In genomic region chr11:109583996-109584395, GRCh38 we compare ENCODE assay signal across 30 cellular contexts.
"Had no signal": no experiment of that assay in that cellular context is flagged by ENCODE, and none has a peak within 500 bp of the region (broad histone marks: within the 10 kb centered on the region; RNA-seq: fewer than 3 reads in every experiment).

No MANE protein-coding gene starts in this region.

- H3K9me3 Mint-ChIP-seq: activated CD4-positive, alpha-beta memory T cell treated with anti-CD3 and anti-CD28 coated beads for 36 hours; activated CD4-positive, alpha-beta T cell treated with anti-CD3 and anti-CD28 coated beads, Interleukin-2, amount 10 ng/mL, durations not matched to agents 24 days and 14 days; activated naive CD4-positive, alpha-beta T cell treated with anti-CD3 and anti-CD28 coated beads, Interleukin-2, amount 50 U/mL, for 24 hours; activated naive CD8-positive, alpha-beta T cell treated with anti-CD3 and anti-CD28 coated beads, Interleukin-2, amount 50 U/mL, for 24 hours; activated T-helper 1 cell treated with anti-CD3 and anti-CD28 coated beads, Interleukin-12 subunit alpha, Interleukin-12 subunit beta, Interleukin-2, Interleukin-4 antibody, amounts not matched to agents 30 ng/mL and 10 ng/mL and 1 ng/mL, durations not matched to agents 14 hours and 24 hours and 36 hours; endodermal cell had no signal

- H3K9me3 ChIP-seq: adrenal gland, body of pancreas, colonic mucosa, esophagus muscularis mucosa, gastroesophageal sphincter, heart right ventricle had no signal

- ATAC-seq: activated CD4-positive, alpha-beta T cell treated with anti-CD3 and anti-CD28 coated beads for 36 hours; activated CD8-positive, alpha-beta memory T cell treated with anti-CD3 and anti-CD28 coated beads, Interleukin-2, amount 10 ng/mL, durations not matched to agents 7 days and 5 days; activated CD8-positive, alpha-beta T cell treated with anti-CD3 and anti-CD28 coated beads, Interleukin-2, amount 10 ng/mL, durations not matched to agents 7 days and 5 days; activated naive CD8-positive, alpha-beta T cell treated with anti-CD3 and anti-CD28 coated beads, Interleukin-2, amount 50 U/mL, for 24 hours; body of pancreas; gastroesophageal sphincter; heart right ventricle had no signal

- H3K36me3 Mint-ChIP-seq: activated CD4-positive, alpha-beta memory T cell treated with anti-CD3 and anti-CD28 coated beads for 36 hours; activated CD8-positive, alpha-beta memory T cell treated with anti-CD3 and anti-CD28 coated beads, Interleukin-2, amount 10 ng/mL, durations not matched to agents 7 days and 5 days; activated naive CD4-positive, alpha-beta T cell treated with anti-CD3 and anti-CD28 coated beads, Interleukin-2, amount 50 U/mL, for 24 hours; activated naive CD8-positive, alpha-beta T cell treated with anti-CD3 and anti-CD28 coated beads for 36 hours had no signal

- H3K27ac Mint-ChIP-seq: activated CD4-positive, alpha-beta memory T cell treated with anti-CD3 and anti-CD28 coated beads for 36 hours; activated CD4-positive, alpha-beta T cell treated with anti-CD3 and anti-CD28 coated beads for 36 hours; activated CD4-positive, alpha-beta T cell treated with anti-CD3 and anti-CD28 coated beads, Interleukin-2, amount 10 ng/mL, durations not matched to agents 24 days and 14 days; activated CD8-positive, alpha-beta memory T cell treated with anti-CD3 and anti-CD28 coated beads, Interleukin-2, amount 10 ng/mL, durations not matched to agents 7 days and 5 days; activated CD8-positive, alpha-beta T cell treated with anti-CD3 and anti-CD28 coated beads, Interleukin-2, amount 10 ng/mL, durations not matched to agents 7 days and 5 days; activated naive CD4-positive, alpha-beta T cell treated with anti-CD3 and anti-CD28 coated beads for 36 hours; activated naive CD4-positive, alpha-beta T cell treated with anti-CD3 and anti-CD28 coated beads, Interleukin-2, amount 50 U/mL, for 24 hours; activated naive CD8-positive, alpha-beta T cell treated with anti-CD3 and anti-CD28 coated beads for 36 hours; activated naive CD8-positive, alpha-beta T cell treated with anti-CD3 and anti-CD28 coated beads, Interleukin-2, amount 50 U/mL, for 24 hours; activated T-helper 1 cell treated with anti-CD3 and anti-CD28 coated beads, Interleukin-12 subunit alpha, Interleukin-12 subunit beta, Interleukin-2, Interleukin-4 antibody, amounts not matched to agents 30 ng/mL and 10 ng/mL and 1 ng/mL, durations not matched to agents 14 hours and 24 hours and 36 hours; activated T-helper 2 cell treated with anti-CD3 and anti-CD28 coated beads, Interferon-gamma antibody, Interleukin-2, Interleukin-4, amounts not matched to agents 10 μg/mL and 5 μg/mL and 100 μg/mL, durations not matched to agents 14 hours and 24 hours and 36 hours; endodermal cell had no signal

- H3K36me3 ChIP-seq: adrenal gland, colonic mucosa, esophagus muscularis mucosa, gastroesophageal sphincter, heart right ventricle had no signal

- DNase-seq: activated CD4-positive, alpha-beta memory T cell treated with anti-CD3 and anti-CD28 coated beads for 36 hours; activated CD4-positive, alpha-beta T cell treated with anti-CD3 and anti-CD28 coated beads for 36 hours; activated CD4-positive, alpha-beta T cell treated with anti-CD3 and anti-CD28 coated beads, Interleukin-2, amount 10 ng/mL, durations not matched to agents 24 days and 14 days; activated CD4-positive, CD25-positive, alpha-beta regulatory T cell; activated CD4-positive, CD25-positive, alpha-beta regulatory T cell treated with anti-CD3 and anti-CD28 coated beads, Interleukin-2, amount 50 U/mL, for 72 hours; activated CD8-positive, alpha-beta memory T cell treated with anti-CD3 and anti-CD28 coated beads, Interleukin-2, amount 10 ng/mL, durations not matched to agents 7 days and 5 days; activated CD8-positive, alpha-beta memory T cell treated with anti-CD3 and anti-CD28 coated beads, Interleukin-2, amount 50 U/mL, for 4 hours; activated CD8-positive, alpha-beta T cell treated with anti-CD3 and anti-CD28 coated beads, Interleukin-2, amount 10 ng/mL, durations not matched to agents 7 days and 5 days; activated effector memory CD4-positive, alpha-beta T cell treated with anti-CD3 and anti-CD28 coated beads, Interleukin-2, amount 50 U/mL, for 16 hours; activated naive CD4-positive, alpha-beta T cell treated with anti-CD3 and anti-CD28 coated beads for 36 hours; activated naive CD8-positive, alpha-beta T cell treated with anti-CD3 and anti-CD28 coated beads for 36 hours; activated naive CD8-positive, alpha-beta T cell treated with anti-CD3 and anti-CD28 coated beads, Interleukin-2, amount 50 U/mL, for 24 hours; activated T-cell treated with anti-CD3 and anti-CD28 coated beads, Interleukin-2, amount 50 U/mL, for 1 hour; activated T-cell treated with anti-CD3 and anti-CD28 coated beads, Interleukin-2, amount 50 U/mL, for 48 hours; adrenal gland; amygdala; aorta; body of pancreas; caudate nucleus; colonic mucosa; effector memory CD4-positive, alpha-beta T cell; endodermal cell; foreskin melanocyte; heart right ventricle; T-helper 2 cell had no signal

- H3K4me1 Mint-ChIP-seq: activated CD4-positive, alpha-beta T cell treated with anti-CD3 and anti-CD28 coated beads for 36 hours; activated CD4-positive, alpha-beta T cell treated with anti-CD3 and anti-CD28 coated beads, Interleukin-2, amount 10 ng/mL, durations not matched to agents 24 days and 14 days; activated CD8-positive, alpha-beta memory T cell treated with anti-CD3 and anti-CD28 coated beads, Interleukin-2, amount 10 ng/mL, durations not matched to agents 7 days and 5 days; activated naive CD4-positive, alpha-beta T cell treated with anti-CD3 and anti-CD28 coated beads, Interleukin-2, amount 50 U/mL, for 24 hours; activated naive CD8-positive, alpha-beta T cell treated with anti-CD3 and anti-CD28 coated beads for 36 hours; activated naive CD8-positive, alpha-beta T cell treated with anti-CD3 and anti-CD28 coated beads, Interleukin-2, amount 50 U/mL, for 24 hours; endodermal cell had no signal

- H3K27ac ChIP-seq: adrenal gland, body of pancreas, colonic mucosa, esophagus muscularis mucosa, gastroesophageal sphincter, heart right ventricle had no signal

- H3K27me3 Mint-ChIP-seq: activated CD4-positive, alpha-beta memory T cell treated with anti-CD3 and anti-CD28 coated beads for 36 hours; activated CD4-positive, alpha-beta T cell treated with anti-CD3 and anti-CD28 coated beads for 36 hours; activated CD4-positive, alpha-beta T cell treated with anti-CD3 and anti-CD28 coated beads, Interleukin-2, amount 10 ng/mL, durations not matched to agents 24 days and 14 days; activated CD8-positive, alpha-beta memory T cell treated with anti-CD3 and anti-CD28 coated beads, Interleukin-2, amount 10 ng/mL, durations not matched to agents 7 days and 5 days; activated naive CD4-positive, alpha-beta T cell treated with anti-CD3 and anti-CD28 coated beads, Interleukin-2, amount 50 U/mL, for 24 hours; activated naive CD8-positive, alpha-beta T cell treated with anti-CD3 and anti-CD28 coated beads for 36 hours; activated naive CD8-positive, alpha-beta T cell treated with anti-CD3 and anti-CD28 coated beads, Interleukin-2, amount 50 U/mL, for 24 hours had no signal

- H3K27me3 ChIP-seq: adrenal gland, body of pancreas, colonic mucosa, esophagus muscularis mucosa, gastroesophageal sphincter had no signal

- H3K4me3 Mint-ChIP-seq: activated CD4-positive, alpha-beta memory T cell treated with anti-CD3 and anti-CD28 coated beads for 36 hours; activated CD4-positive, alpha-beta T cell treated with anti-CD3 and anti-CD28 coated beads for 36 hours; activated CD4-positive, alpha-beta T cell treated with anti-CD3 and anti-CD28 coated beads, Interleukin-2, amount 10 ng/mL, durations not matched to agents 24 days and 14 days; activated CD8-positive, alpha-beta memory T cell treated with anti-CD3 and anti-CD28 coated beads, Interleukin-2, amount 10 ng/mL, durations not matched to agents 7 days and 5 days; activated CD8-positive, alpha-beta T cell treated with anti-CD3 and anti-CD28 coated beads, Interleukin-2, amount 10 ng/mL, durations not matched to agents 7 days and 5 days; activated naive CD4-positive, alpha-beta T cell treated with anti-CD3 and anti-CD28 coated beads for 36 hours; activated naive CD4-positive, alpha-beta T cell treated with anti-CD3 and anti-CD28 coated beads, Interleukin-2, amount 50 U/mL, for 24 hours; activated naive CD8-positive, alpha-beta T cell treated with anti-CD3 and anti-CD28 coated beads for 36 hours; activated naive CD8-positive, alpha-beta T cell treated with anti-CD3 and anti-CD28 coated beads, Interleukin-2, amount 50 U/mL, for 24 hours; activated T-helper 1 cell treated with anti-CD3 and anti-CD28 coated beads, Interleukin-12 subunit alpha, Interleukin-12 subunit beta, Interleukin-2, Interleukin-4 antibody, amounts not matched to agents 30 ng/mL and 10 ng/mL and 1 ng/mL, durations not matched to agents 14 hours and 24 hours and 36 hours; endodermal cell had no signal

- H3K4me1 ChIP-seq: adrenal gland, body of pancreas, colonic mucosa, esophagus muscularis mucosa, gastroesophageal sphincter, heart right ventricle had no signal

- H3K4me3 ChIP-seq: adrenal gland, body of pancreas, colonic mucosa, esophagus muscularis mucosa, gastroesophageal sphincter, heart right ventricle had no signal
